ENCODE assay signal across 35 cellular contexts in genomic region chr5:35881758-35882157, GRCh38. TPM values are rescaled to one million over a fixed set of nuclear protein-coding genes. Genes with fewer than 3 reads are reported as not detected.
DNase-seq lines count a peak whose midpoint lies in the region; ATAC-seq and TF ChIP-seq lines count a peak whose summit lies in the region.
"Had no signal": no experiment of that assay in that cellular context is flagged by ENCODE, and none has a peak within 500 bp of the region (broad histone marks: within the 10 kb centered on the region; RNA-seq: fewer than 3 reads in every experiment).

No MANE protein-coding gene starts in this region.

- in situ Hi-C loops in KBM-7 (cut with MboI; ENCODE audit: low pct_unique_long_range_greater_than_20kb, low sequenced_read_pairs), result no loop called here

- no peak for ATAC-seq in activated CD8-positive, alpha-beta T cell treated with anti-CD3 and anti-CD28 coated beads for 36 hours
- ATAC-seq in activated CD8-positive, alpha-beta T cell treated with anti-CD3 and anti-CD28 coated beads, Interleukin-2, amount 10 ng/mL, durations not matched to agents 7 days and 5 days, result no peak
- no peak for ATAC-seq in CD8-positive, alpha-beta T cell
- no peak for ATAC-seq in naive thymus-derived CD4-positive, alpha-beta T cell
- ATAC-seq: K562; stimulated activated naive B cell treated with anti-CD40 and anti-IgM and Interleukin-4, amounts not matched to agents 10 μg/mL and 1 μg/mL and 100 μg/mL, for 72 hours had no signal

- no peak for TF ChIP-seq CTCF in activated CD8-positive, alpha-beta T cell treated with anti-CD3 and anti-CD28 coated beads for 36 hours (IDR thresholded peaks at IDR 0.05)
- TF ChIP-seq CTCF in CD8-positive, alpha-beta T cell (IDR thresholded peaks at IDR 0.05), result no peak

- peaks cover 45% of the 10 kb centered on the region for H3K36me3 Mint-ChIP-seq in activated CD8-positive, alpha-beta T cell treated with anti-CD3 and anti-CD28 coated beads for 36 hours (ENCODE audit: low read depth)
- peaks cover 44% of the 10 kb centered on the region for H3K36me3 Mint-ChIP-seq in activated CD8-positive, alpha-beta T cell treated with anti-CD3 and anti-CD28 coated beads, Interleukin-2, amount 10 ng/mL, durations not matched to agents 7 days and 5 days (ENCODE audit: low read depth)
- H3K36me3 Mint-ChIP-seq in CD8-positive, alpha-beta T cell, result peaks cover 37% of the 10 kb centered on the region
- H3K36me3 Mint-ChIP-seq in naive thymus-derived CD4-positive, alpha-beta T cell, result peaks cover 15 to 65% (median 34%) of the 10 kb centered on the region in 5 donors
- H3K36me3 Mint-ChIP-seq: mesothelial cell of epicardium had no signal

- POLR2A ChIA-PET in activated CD8-positive, alpha-beta T cell treated with anti-CD3 and anti-CD28 coated beads for 36 hours (lab: Charles Lee), result interaction anchor here (1.0 to 5.6 kb wide), 9 partner anchors 9 to 96 kb away, joined by 3 to 34 read pairs (median 12); partner anchors contain the start of gene IL7R
- POLR2A ChIA-PET in activated CD8-positive, alpha-beta T cell treated with anti-CD3 and anti-CD28 coated beads, Interleukin-2, amount 10 ng/mL, durations not matched to agents 7 days and 5 days (lab: Charles Lee), result interaction anchor here (0.6 to 2.5 kb wide), 8 partner anchors 12 to 402 kb away, joined by 3 to 8 read pairs (median 6); partner anchors contain the start of gene IL7R
- POLR2A ChIA-PET in CD8-positive, alpha-beta T cell (lab: Charles Lee), result interaction anchor here (0.9 to 7.3 kb wide), 24 partner anchors 9 to 231 kb away, joined by 3 to 75 read pairs (median 6); partner anchors contain the start of gene IL7R
- POLR2A ChIA-PET in naive thymus-derived CD4-positive, alpha-beta T cell (lab: Charles Lee), result interaction anchor here (0.6 to 7.4 kb wide), 28 partner anchors 9 to 270 kb away, joined by 3 to 167 read pairs (median 4); partner anchors contain the start of genes IL7R and LMBRD2

- H3K36me3 ChIP-seq in CD8-positive, alpha-beta T cell (ENCODE audit: insufficient read depth, low read length), result peaks cover 19% of the 10 kb centered on the region
- peaks cover 8 to 18% (median 13%) of the 10 kb centered on the region in 3 experiments for H3K36me3 ChIP-seq in naive thymus-derived CD4-positive, alpha-beta T cell (ENCODE audit: control insufficient read depth in 2 of 3, insufficient read depth in 3 of 3, low read length in 3 of 3)
- H3K36me3 ChIP-seq: esophagus muscularis mucosa, left ventricle myocardium inferior, Peyer's patch, right atrium auricular region, spleen, suprapubic skin had no signal

- H3K9me3 ChIP-seq in CD8-positive, alpha-beta T cell (ENCODE audit: low read length), result no peaks in the 10 kb centered on the region
- no peaks in the 10 kb centered on the region for H3K9me3 ChIP-seq in naive thymus-derived CD4-positive, alpha-beta T cell (ENCODE audit: control insufficient read depth in 2 of 3, low read length in 3 of 3)
- H3K9me3 ChIP-seq: esophagus muscularis mucosa, left ventricle myocardium inferior, Peyer's patch, right atrium auricular region, SJSA1, spleen, suprapubic skin had no signal

- H3K4me1 Mint-ChIP-seq in activated CD8-positive, alpha-beta T cell treated with anti-CD3 and anti-CD28 coated beads for 36 hours (ENCODE audit: low read depth), result peaks cover 70% of the 10 kb centered on the region
- peaks cover 58% of the 10 kb centered on the region for H3K4me1 Mint-ChIP-seq in activated CD8-positive, alpha-beta T cell treated with anti-CD3 and anti-CD28 coated beads, Interleukin-2, amount 10 ng/mL, durations not matched to agents 7 days and 5 days (ENCODE audit: low read depth)
- H3K4me1 Mint-ChIP-seq in CD8-positive, alpha-beta T cell (ENCODE audit: low read depth), result peaks cover 72% of the 10 kb centered on the region
- peaks cover 52 to 81% (median 76%) of the 10 kb centered on the region in 7 donors for H3K4me1 Mint-ChIP-seq in naive thymus-derived CD4-positive, alpha-beta T cell
- H3K4me1 Mint-ChIP-seq: mesothelial cell of epicardium had no signal

- no peak for DNase-seq in activated CD8-positive, alpha-beta T cell treated with anti-CD3 and anti-CD28 coated beads for 36 hours
- no peak for DNase-seq in activated CD8-positive, alpha-beta T cell treated with anti-CD3 and anti-CD28 coated beads, Interleukin-2, amount 10 ng/mL, durations not matched to agents 7 days and 5 days
- no peak for DNase-seq in CD8-positive, alpha-beta T cell
- DNase-seq in naive thymus-derived CD4-positive, alpha-beta T cell, result no peak
- DNase-seq in NCI-H524 (lab: John Stamatoyannopoulos, UW), result no peak
- no peak for DNase-seq in DMS 273 treated with DMSO at 0.1 percent for 48 hours (lab: John Stamatoyannopoulos, UW)
- no peak for DNase-seq in KBM-7
- DNase-seq: ACHN; activated CD4-positive, alpha-beta T cell treated with anti-CD3 and anti-CD28 coated beads, Interleukin-2, amount 10 ng/mL, durations not matched to agents 7 days and 5 days; activated effector memory CD4-positive, alpha-beta T cell treated with anti-CD3 and anti-CD28 coated beads, Interleukin-2, amount 50 U/mL, for 16 hours; endodermal cell; GDM1; immature natural killer cell; left ventricle myocardium inferior; MM.1S; NCI-H1417 treated with DMSO at 0.1 percent for 48 hours; NCI-H510A; Peyer's patch; spleen; stimulated activated CD4-positive, alpha-beta T cell treated with anti-CD3 and anti-CD28 coated beads, Interleukin-2, amount 100 ng/mL, for 48 hours; stimulated activated naive B cell treated with anti-CD40 and anti-IgM and Interleukin-4, amounts not matched to agents 10 μg/mL and 1 μg/mL and 100 μg/mL, for 72 hours had no signal

- peaks cover 5% of the 10 kb centered on the region for H3K9me3 Mint-ChIP-seq in activated CD8-positive, alpha-beta T cell treated with anti-CD3 and anti-CD28 coated beads for 36 hours
- no peaks in the 10 kb centered on the region for H3K9me3 Mint-ChIP-seq in activated CD8-positive, alpha-beta T cell treated with anti-CD3 and anti-CD28 coated beads, Interleukin-2, amount 10 ng/mL, durations not matched to agents 7 days and 5 days (ENCODE audit: insufficient read depth)
- H3K9me3 Mint-ChIP-seq in CD8-positive, alpha-beta T cell, result peaks cover 4% of the 10 kb centered on the region
- H3K9me3 Mint-ChIP-seq in naive thymus-derived CD4-positive, alpha-beta T cell, result peaks cover 0 to 3% (median 0%) of the 10 kb centered on the region in 11 donors
- H3K9me3 Mint-ChIP-seq: activated CD4-positive, alpha-beta T cell treated with anti-CD3 and anti-CD28 coated beads, Interleukin-2, amount 10 ng/mL, durations not matched to agents 7 days and 5 days; endodermal cell; immature natural killer cell; mesothelial cell of epicardium; T-helper 1 cell treated with Interleukin-12 subunit alpha and Interleukin-12 subunit beta and Interleukin-4 antibody, amounts not matched to agents 30 μg/mL and 1 μg/mL, for 36 hours had no signal

- CTCF ChIA-PET in activated CD8-positive, alpha-beta T cell treated with anti-CD3 and anti-CD28 coated beads for 36 hours (lab: Charles Lee), result interaction anchor here (0.6 to 2.4 kb wide), 11 partner anchors 9 to 231 kb away, joined by 3 to 9 read pairs (median 5); no protein-coding TSS in a partner anchor
- CTCF ChIA-PET in activated CD8-positive, alpha-beta T cell treated with anti-CD3 and anti-CD28 coated beads, Interleukin-2, amount 10 ng/mL, durations not matched to agents 7 days and 5 days (lab: Charles Lee), result interaction anchor here (0.9 to 4.0 kb wide), 10 partner anchors 12 to 231 kb away, joined by 3 to 19 read pairs (median 8); no protein-coding TSS in a partner anchor
- CTCF ChIA-PET in CD8-positive, alpha-beta T cell (lab: Charles Lee), result interaction anchor here (1.0 to 4.8 kb wide), 10 partner anchors 8 to 231 kb away, joined by 3 to 30 read pairs (median 6); partner anchors contain the start of gene IL7R
- CTCF ChIA-PET in naive thymus-derived CD4-positive, alpha-beta T cell (lab: Charles Lee), result interaction anchor here (0.6 to 2.0 kb wide), 6 partner anchors 14 to 224 kb away, joined by 3 to 8 read pairs (median 3); no protein-coding TSS in a partner anchor

- H3K27ac ChIP-seq in CD8-positive, alpha-beta T cell (ENCODE audit: low read depth, low read length), result no peak overlapping the region
- no peak overlapping the region for H3K27ac ChIP-seq in naive thymus-derived CD4-positive, alpha-beta T cell (ENCODE audit: low read depth, low read length)
- H3K27ac ChIP-seq: coronary artery, esophagus muscularis mucosa, left ventricle myocardium inferior, parathyroid adenoma, Peyer's patch, right atrium auricular region, SJSA1, spleen, suprapubic skin had no signal

- intact Hi-C loops in activated CD8-positive, alpha-beta T cell treated with anti-CD3 and anti-CD28 coated beads for 36 hours (cut with micrococcal nuclease), result no loop called here
- intact Hi-C loops in CD8-positive, alpha-beta T cell (cut with DNase I, micrococcal nuclease), result no loop called here
- intact Hi-C loops in naive thymus-derived CD4-positive, alpha-beta T cell (cut with micrococcal nuclease), result loop anchor here (1.0 to 10.0 kb wide), 3 partner anchors 9 to 363 kb away; partner anchors contain the start of gene NADK2 (in 1 of the 2)

- peaks cover 44% of the 10 kb centered on the region for H3K4me1 ChIP-seq in CD8-positive, alpha-beta T cell (ENCODE audit: insufficient read depth, low read length)
- peaks cover 34 to 44% of the 10 kb centered on the region in 2 donors for H3K4me1 ChIP-seq in naive thymus-derived CD4-positive, alpha-beta T cell (ENCODE audit: control insufficient read depth in 2 of 2, insufficient read depth in 2 of 2, low read length in 2 of 2)
- H3K4me1 ChIP-seq: esophagus muscularis mucosa, left ventricle myocardium inferior, parathyroid adenoma, Peyer's patch, right atrium auricular region had no signal

- peak overlapping the region; percentile 47 for H3K27ac Mint-ChIP-seq in activated CD8-positive, alpha-beta T cell treated with anti-CD3 and anti-CD28 coated beads for 36 hours
- no peak overlapping the region for H3K27ac Mint-ChIP-seq in activated CD8-positive, alpha-beta T cell treated with anti-CD3 and anti-CD28 coated beads, Interleukin-2, amount 10 ng/mL, durations not matched to agents 7 days and 5 days
- peak overlapping the region; percentile 56 for H3K27ac Mint-ChIP-seq in CD8-positive, alpha-beta T cell
- H3K27ac Mint-ChIP-seq in naive thymus-derived CD4-positive, alpha-beta T cell, result peak overlapping the region; percentile 0 to 84 (median 45)
- H3K27ac Mint-ChIP-seq: endodermal cell; immature natural killer cell; mesothelial cell of epicardium; stimulated activated naive B cell treated with anti-CD40 and anti-IgM and Interleukin-4, amounts not matched to agents 10 μg/mL and 1 μg/mL and 100 μg/mL, for 72 hours; T-helper 1 cell treated with Interleukin-12 subunit alpha and Interleukin-12 subunit beta and Interleukin-4 antibody, amounts not matched to agents 30 μg/mL and 1 μg/mL, for 36 hours had no signal

- no peak overlapping the region for H3K4me3 Mint-ChIP-seq in activated CD8-positive, alpha-beta T cell treated with anti-CD3 and anti-CD28 coated beads for 36 hours
- H3K4me3 Mint-ChIP-seq in activated CD8-positive, alpha-beta T cell treated with anti-CD3 and anti-CD28 coated beads, Interleukin-2, amount 10 ng/mL, durations not matched to agents 7 days and 5 days, result no peak overlapping the region
- H3K4me3 Mint-ChIP-seq in CD8-positive, alpha-beta T cell, result no peak overlapping the region
- no peak overlapping the region for H3K4me3 Mint-ChIP-seq in naive thymus-derived CD4-positive, alpha-beta T cell
- H3K4me3 Mint-ChIP-seq: activated CD4-positive, alpha-beta T cell treated with anti-CD3 and anti-CD28 coated beads, Interleukin-2, amount 10 ng/mL, durations not matched to agents 7 days and 5 days; endodermal cell; immature natural killer cell; mesothelial cell of epicardium; stimulated activated naive B cell treated with anti-CD40 and anti-IgM and Interleukin-4, amounts not matched to agents 10 μg/mL and 1 μg/mL and 100 μg/mL, for 72 hours; T-helper 1 cell treated with Interleukin-12 subunit alpha and Interleukin-12 subunit beta and Interleukin-4 antibody, amounts not matched to agents 30 μg/mL and 1 μg/mL, for 36 hours had no signal

- no peaks in the 10 kb centered on the region for H3K27me3 ChIP-seq in CD8-positive, alpha-beta T cell (ENCODE audit: insufficient read depth, low read length)
- H3K27me3 ChIP-seq in naive thymus-derived CD4-positive, alpha-beta T cell (ENCODE audit: control insufficient read depth in 2 of 2, insufficient read depth in 2 of 2, low read length in 2 of 2), result no peaks in the 10 kb centered on the region
- H3K27me3 ChIP-seq: esophagus muscularis mucosa, Peyer's patch, right atrium auricular region, SJSA1, spleen, suprapubic skin had no signal

- no peaks in the 10 kb centered on the region for H3K27me3 Mint-ChIP-seq in activated CD8-positive, alpha-beta T cell treated with anti-CD3 and anti-CD28 coated beads for 36 hours
- H3K27me3 Mint-ChIP-seq in activated CD8-positive, alpha-beta T cell treated with anti-CD3 and anti-CD28 coated beads, Interleukin-2, amount 10 ng/mL, durations not matched to agents 7 days and 5 days (ENCODE audit: low read depth), result no peaks in the 10 kb centered on the region
- H3K27me3 Mint-ChIP-seq in CD8-positive, alpha-beta T cell (ENCODE audit: low read depth), result no peaks in the 10 kb centered on the region
- H3K27me3 Mint-ChIP-seq in naive thymus-derived CD4-positive, alpha-beta T cell, result no peaks in the 10 kb centered on the region
- H3K27me3 Mint-ChIP-seq: activated CD4-positive, alpha-beta T cell treated with anti-CD3 and anti-CD28 coated beads, Interleukin-2, amount 10 ng/mL, durations not matched to agents 7 days and 5 days; stimulated activated naive B cell treated with anti-CD40 and anti-IgM and Interleukin-4, amounts not matched to agents 10 μg/mL and 1 μg/mL and 100 μg/mL, for 72 hours had no signal

- no peak overlapping the region for H3K4me3 ChIP-seq in CD8-positive, alpha-beta T cell (ENCODE audit: low read depth, low read length)
- no peak overlapping the region for H3K4me3 ChIP-seq in naive thymus-derived CD4-positive, alpha-beta T cell (ENCODE audit: low read length)
- H3K4me3 ChIP-seq: coronary artery, esophagus muscularis mucosa, K562, left ventricle myocardium inferior, Peyer's patch, right atrium auricular region, SJSA1, spleen, suprapubic skin had no signal

RNA-seq across cellular contexts. Expression of gene IL7R, which starts 25.1 kb away (rescaled TPM):
- 100 to 1,000 TPM; 136 to 142 TPM for total RNA-seq in activated CD8-positive, alpha-beta T cell treated with anti-CD3 and anti-CD28 coated beads for 36 hours
- total RNA-seq in activated CD8-positive, alpha-beta T cell treated with anti-CD3 and anti-CD28 coated beads, Interleukin-2, amount 10 ng/mL, durations not matched to agents 7 days and 5 days, result 10 to 100 TPM; 45.4 to 48.4 TPM
- 100 to 1,000 TPM; 287 to 310 TPM for total RNA-seq in CD8-positive, alpha-beta T cell
- 6.8 TPM for polyA plus RNA-seq in PFSK-1 (2012; ENCODE audit: insufficient read length, low read depth)
- 1,000 to 10,000 TPM in 2 of 5 experiments, 100 to 1,000 TPM in 3; 341 to 1,298 (median 608) TPM for total RNA-seq in naive thymus-derived CD4-positive, alpha-beta T cell
- 100 to 1,000 TPM; 690 to 965 TPM for polyA plus RNA-seq in naive thymus-derived CD4-positive, alpha-beta T cell
- polyA plus RNA-seq: neural cell had no signal

RNA-seq across cellular contexts. Expression of gene CAPSL, which starts 56.7 kb away (rescaled TPM):
- under 1 TPM; 0.43 to 0.56 TPM for total RNA-seq in activated CD8-positive, alpha-beta T cell treated with anti-CD3 and anti-CD28 coated beads for 36 hours
- total RNA-seq in activated CD8-positive, alpha-beta T cell treated with anti-CD3 and anti-CD28 coated beads, Interleukin-2, amount 10 ng/mL, durations not matched to agents 7 days and 5 days, result not detected
- total RNA-seq in CD8-positive, alpha-beta T cell, result not detected
- not detected for polyA plus RNA-seq in PFSK-1 (2012; ENCODE audit: insufficient read length, low read depth)
- not detected for total RNA-seq in naive thymus-derived CD4-positive, alpha-beta T cell
- polyA plus RNA-seq in naive thymus-derived CD4-positive, alpha-beta T cell, result not detected
- total RNA-seq: activated CD4-positive, alpha-beta T cell treated with anti-CD3 and anti-CD28 coated beads, Interleukin-2, amount 10 ng/mL, durations not matched to agents 7 days and 5 days; bronchial epithelial cell; endodermal cell; esophagus muscularis mucosa; frontal cortex; K562; left ventricle myocardium inferior; mesothelial cell of epicardium; Peyer's patch; right atrium auricular region; spleen; suprapubic skin; urinary bladder had no signal
- polyA plus RNA-seq: immature natural killer cell, K562, spleen, urinary bladder had no signal

Comparison
In these comparisons a context has a peak if more than half of its experiments do, and no peak if none do; other contexts are left out.
1. intact Hi-C loops: an anchor here in naive thymus-derived CD4-positive, alpha-beta T cell (1.0 to 10.0 kb wide); none called in activated CD8-positive, alpha-beta T cell treated with anti-CD3 and anti-CD28 coated beads for 36 hours and CD8-positive, alpha-beta T cell.